In genomic region chr18:63339920-63340484, GRCh38 we compare ENCODE assay signal across 1 cellular context.
TF ChIP-seq lines count a peak whose summit lies in the region.

No MANE protein-coding gene starts in this region.

TF ChIP-seq in HepG2, 621 proteins besides CTCF, POLR2A, EP300 and RAD21:
- TF ChIP-seq NR2C2 (CRISPR knock-in tag; IDR thresholded peaks at IDR 0.05; ENCODE audit: borderline replicate concordance) = no peak
- no peak for TF ChIP-seq ZNF12 (CRISPR knock-in tag; IDR thresholded peaks at IDR 0.05)
- TF ChIP-seq ZNF510 (CRISPR knock-in tag; IDR thresholded peaks at IDR 0.05; ENCODE audit: low read depth) = no peak
- TF ChIP-seq KLF9 (CRISPR knock-in tag; IDR thresholded peaks at IDR 0.05; ENCODE audit: low read depth) = no peak
- no peak for TF ChIP-seq ZNF589 (CRISPR knock-in tag; conservative IDR thresholded peaks at IDR 0.05)
- no peak for TF ChIP-seq POLR2AphosphoS5 (IDR thresholded peaks at IDR 0.05; ENCODE audit: low read depth, low read length)
- no peak for TF ChIP-seq HIC2 (CRISPR knock-in tag; IDR thresholded peaks at IDR 0.05; ENCODE audit: low read depth)
- TF ChIP-seq ZNF331 (CRISPR knock-in tag; IDR thresholded peaks at IDR 0.05) = no peak
- no peak for TF ChIP-seq ISL2 (CRISPR knock-in tag; IDR thresholded peaks at IDR 0.05)
- TF ChIP-seq SP5 (CRISPR knock-in tag; IDR thresholded peaks at IDR 0.05; ENCODE audit: borderline replicate concordance, low read depth) = no peak
- TF ChIP-seq PLSCR1 (CRISPR knock-in tag; IDR thresholded peaks at IDR 0.05; ENCODE audit: borderline replicate concordance) = no peak
- no peak for TF ChIP-seq KDM5A (IDR thresholded peaks at IDR 0.05; ENCODE audit: borderline replicate concordance, low read length)
- no peak for TF ChIP-seq ATF4 (CRISPR knock-in tag; IDR thresholded peaks at IDR 0.05)
- TF ChIP-seq ZBTB42 (CRISPR knock-in tag; IDR thresholded peaks at IDR 0.05) = no peak
